9 cellular contexts compared by ENCODE assay signal in the genomic region with DNA sequence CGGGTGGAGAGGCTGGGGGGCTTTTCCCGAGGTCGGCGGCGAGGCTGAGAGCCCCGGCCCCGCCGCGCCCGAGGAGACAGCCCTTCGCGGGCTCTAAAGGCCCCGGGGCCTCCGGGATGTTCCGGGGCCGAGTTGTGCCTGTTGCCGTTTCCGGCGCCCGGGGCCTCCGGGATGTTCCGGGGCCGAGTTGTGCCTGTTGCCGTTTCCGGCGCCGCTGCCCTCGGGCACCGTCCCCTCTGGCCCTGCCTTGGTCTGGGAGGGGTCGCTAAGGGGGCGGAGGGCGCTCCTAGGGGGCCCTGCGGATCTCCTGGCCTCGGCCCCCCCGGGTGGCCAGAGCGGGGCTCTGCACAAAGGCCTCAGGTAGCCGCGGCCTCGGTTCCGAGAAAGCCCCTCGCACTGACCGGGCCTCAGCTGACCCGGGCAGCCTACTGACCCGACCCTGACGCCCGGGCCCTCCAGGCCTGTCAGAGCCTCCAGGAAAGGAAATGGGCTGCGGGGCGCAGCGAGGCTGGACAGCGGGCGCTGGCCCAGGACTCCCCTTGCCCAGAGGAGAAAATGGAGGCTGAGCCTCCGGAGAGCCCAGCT. TPM values are rescaled to one million over a fixed set of nuclear protein-coding genes. Genes with fewer than 3 reads are reported as not detected.
DNase-seq lines count a peak whose midpoint lies in the region; ATAC-seq and TF ChIP-seq lines count a peak whose summit lies in the region.
"Had no signal": no experiment of that assay in that cellular context is flagged by ENCODE, and none has a peak within 500 bp of the region (broad histone marks: within the 10 kb centered on the region; RNA-seq: fewer than 3 reads in every experiment).

No MANE protein-coding gene starts in this region.

- no peaks in the 10 kb centered on the region for H3K36me3 Mint-ChIP-seq in activated T-cell treated with anti-CD3 and anti-CD28 coated beads, Interleukin-2, amount 50 U/mL, for 24 hours (ENCODE audit: low read depth)

- 63 to 100% methylated on average over 3 to 7 of the region's 52 CpGs for WGBS in thyroid gland, 2 donors

- intact Hi-C loops in thyroid gland (cut with DNase I) = no loop called here

- H3K27me3 Mint-ChIP-seq in activated T-cell treated with anti-CD3 and anti-CD28 coated beads, Interleukin-2, amount 50 U/mL, for 24 hours = peaks cover 11% of the 10 kb centered on the region

- ATAC-seq in HG03135 (IDR thresholded peaks at IDR 0.05; ENCODE audit: unreplicated experiment) = no peak

- H3K9me3 ChIP-seq in adipocyte (ENCODE audit: control insufficient read depth, low read length) = no peaks in the 10 kb centered on the region
- H3K9me3 ChIP-seq in thyroid gland = no peaks in the 10 kb centered on the region

- H3K4me1 ChIP-seq in adipocyte (ENCODE audit: control insufficient read depth, insufficient read depth, low read length) = peaks cover 12% of the 10 kb centered on the region
- peaks cover 31 to 58% of the 10 kb centered on the region in 2 donors for H3K4me1 ChIP-seq in thyroid gland

- TF ChIP-seq CTCF in thyroid gland (IDR thresholded peaks at IDR 0.05) (no peak), GM13977 (IDR thresholded peaks at IDR 0.05; ENCODE audit: extremely low read depth, insufficient read depth, missing control alignments) (no peak)

- H3K4me3 Mint-ChIP-seq in activated T-cell treated with anti-CD3 and anti-CD28 coated beads, Interleukin-2, amount 50 U/mL, for 24 hours = peak overlapping the region; percentile 35

- H3K27ac Mint-ChIP-seq in activated T-cell treated with anti-CD3 and anti-CD28 coated beads, Interleukin-2, amount 50 U/mL, for 24 hours = no peak overlapping the region

- H3K27me3 ChIP-seq in adipocyte (replicated peaks; ENCODE audit: control insufficient read depth, insufficient read depth, low read length) (peaks cover 20% of the 10 kb centered on the region), thyroid gland (no peaks in the 10 kb centered on the region)

- TF ChIP-seq POLR2A in thyroid gland (IDR thresholded peaks at IDR 0.05) = no peak

- H3K4me3 ChIP-seq in adipocyte (ENCODE audit: low read length) = peak overlapping the region; percentile 77
- H3K4me3 ChIP-seq in thyroid gland (replicated peaks in 1 of 3) = peak overlapping the region in 2 of 3 donors; percentile 34 to 36

- in situ Hi-C loops in GM13977 (cut with MboI; ENCODE audit: low pct_unique_long_range_greater_than_20kb, low sequenced_read_pairs, unreplicated experiment) = no loop called here

- peak overlapping the region; percentile 88 for H3K9ac ChIP-seq in adipocyte (ENCODE audit: low read length)

- peaks cover 17% of the 10 kb centered on the region for H3K4me1 Mint-ChIP-seq in activated T-cell treated with anti-CD3 and anti-CD28 coated beads, Interleukin-2, amount 50 U/mL, for 24 hours (ENCODE audit: low read depth)

- no peak for DNase-seq in activated T-cell treated with anti-CD3 and anti-CD28 coated beads, Interleukin-2, amount 50 U/mL, for 24 hours
- DNase-seq in activated T-cell treated with anti-CD3 and anti-CD28 coated beads, Interleukin-2, amount 50 U/mL, for 48 hours = no peak
- DNase-seq in adipocyte (ENCODE audit: low read depth) (peak; percentile 36), kidney tubule cell (ENCODE audit: low spot score) (peak; percentile 7), thyroid gland (no peak), GM13977 (ENCODE audit: low spot score) (no peak), NCI-H1930 (lab: John Stamatoyannopoulos, UW) (no peak)

- H3K36me3 ChIP-seq in adipocyte (ENCODE audit: control insufficient read depth, insufficient read depth, low read length, severe bottlenecking) = no peaks in the 10 kb centered on the region
- no peaks in the 10 kb centered on the region for H3K36me3 ChIP-seq in thyroid gland

- no peaks in the 10 kb centered on the region for H3K9me3 Mint-ChIP-seq in activated T-cell treated with anti-CD3 and anti-CD28 coated beads, Interleukin-2, amount 50 U/mL, for 24 hours

- H3K27ac ChIP-seq in thyroid gland = peak overlapping the region; percentile 65 to 85 (median 69)

RNA-seq across cellular contexts. Expression of a gene that starts 24.2 kb away (rescaled TPM):
- total RNA-seq in thyroid gland = 1,000 to 10,000 TPM; 1,168 to 4,304 (median 2,945) TPM

RNA-seq across cellular contexts. Expression of a gene that starts 39.8 kb away (rescaled TPM):
- total RNA-seq in thyroid gland = 10 to 100 TPM in 3 of 4 donors, 1 to 10 TPM in 1; 9.7 to 20.7 (median 17.0) TPM
- total RNA-seq: RPMI7951 had no signal

Comparison
In these comparisons a context has a peak if more than half of its experiments do, and no peak if none do; other contexts are left out.
1. DNase-seq: peak in adipocyte (single experiment) and kidney tubule cell (single experiment); none in activated T-cell treated with anti-CD3 and anti-CD28 coated beads, Interleukin-2, amount 50 U/mL, for 24 hours (single experiment), activated T-cell treated with anti-CD3 and anti-CD28 coated beads, Interleukin-2, amount 50 U/mL, for 48 hours (0 of 2), thyroid gland (0 of 2), GM13977 (single experiment) and NCI-H1930 (0 of 2).